ENCODE assay signal across 9 cellular contexts in the genomic region with DNA sequence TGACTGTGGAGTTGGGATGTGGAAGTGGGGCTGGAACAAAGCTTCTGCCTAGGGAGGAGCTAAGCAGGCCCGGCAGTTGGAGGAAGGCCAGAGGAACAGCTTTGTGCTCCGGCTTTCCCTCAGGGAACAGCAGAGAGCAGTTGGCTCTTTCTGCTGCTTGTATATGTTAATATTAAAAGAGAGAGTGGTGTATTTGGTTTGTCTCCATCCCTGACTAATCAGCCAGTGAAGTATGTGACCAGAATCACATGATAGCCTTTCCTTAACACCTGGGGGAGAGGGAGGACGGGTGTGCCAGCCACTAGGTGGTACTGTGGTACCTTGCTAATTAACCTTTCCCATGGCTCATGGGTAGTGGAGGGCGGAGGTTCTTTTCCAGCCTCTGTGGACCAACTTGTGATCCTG. TPM values are rescaled to one million over a fixed set of nuclear protein-coding genes. Genes with fewer than 3 reads are reported as not detected.
A peak's percentile ranks its signal among the peaks of the same experiment; 100 is the strongest.
DNase-seq lines count a peak whose midpoint lies in the region; ATAC-seq, FAIRE-seq and TF ChIP-seq lines count a peak whose summit lies in the region.
"Had no signal": no experiment of that assay in that cellular context is flagged by ENCODE, and none has a peak within 500 bp of the region (broad histone marks: within the 10 kb centered on the region; RNA-seq: fewer than 3 reads in every experiment).

No MANE protein-coding gene starts in this region.

- H3K27ac ChIP-seq in heart left ventricle (peak overlapping the region in 1 of 12 donors; percentile 12), spleen (peak overlapping the region in 1 of 8 donors; percentile 21)

- H3K4me1 ChIP-seq in heart left ventricle (peaks cover 0 to 15% (median 3%) of the 10 kb centered on the region in 12 donors), spleen (peaks cover 0 to 15% (median 12%) of the 10 kb centered on the region in 6 donors)

- peaks cover 35% of the 10 kb centered on the region for H3K36me3 Mint-ChIP-seq in activated T-helper 1 cell treated with anti-CD3 and anti-CD28 coated beads, Interleukin-12 subunit alpha, Interleukin-12 subunit beta, Interleukin-2, Interleukin-4 antibody, amounts not matched to agents 30 ng/mL and 10 ng/mL and 1 ng/mL, durations not matched to agents 14 hours and 24 hours and 36 hours (ENCODE audit: low read depth)

- intact Hi-C loops in heart left ventricle (cut with DNase I) (loop anchor here in 4 of 10 donors (5.0 to 10.0 kb wide), 4 partner anchors 92 to 370 kb away; a partner anchor contains a TSS), spleen (cut with DNase I; ENCODE audit: low total_unique reads) (no loop called here)
- intact Hi-C loops in activated T-helper 1 cell treated with anti-CD3 and anti-CD28 coated beads, Interleukin-12 subunit alpha, Interleukin-12 subunit beta, Interleukin-2, Interleukin-4 antibody, amounts not matched to agents 30 ng/mL and 10 ng/mL and 1 ng/mL, durations not matched to agents 14 hours and 24 hours and 36 hours (cut with micrococcal nuclease): loop anchor here (2.0 kb wide), 1 partner anchor 104 kb away; a partner anchor contains a TSS

- H3K36me3 ChIP-seq in heart left ventricle: peaks cover 0 to 69% (median 66%) of the 10 kb centered on the region in 9 donors
- peaks cover 8 to 70% (median 63%) of the 10 kb centered on the region in 6 donors for H3K36me3 ChIP-seq in spleen

- TF ChIP-seq CTCF in heart left ventricle (IDR thresholded peaks at IDR 0.05) (peak in 11 of 12 donors; percentile 11 to 56 (median 40)), spleen (IDR thresholded peaks at IDR 0.05 in 8 of 11, conservative IDR thresholded peaks at IDR 0.05 in 3 of 11) (peak in 8 of 11 experiments; percentile 20 to 60 (median 45))

- no peaks in the 10 kb centered on the region for H3K27me3 Mint-ChIP-seq in activated T-helper 1 cell treated with anti-CD3 and anti-CD28 coated beads, Interleukin-12 subunit alpha, Interleukin-12 subunit beta, Interleukin-2, Interleukin-4 antibody, amounts not matched to agents 30 ng/mL and 10 ng/mL and 1 ng/mL, durations not matched to agents 14 hours and 24 hours and 36 hours (ENCODE audit: insufficient read depth)

- no peaks in the 10 kb centered on the region for H3K4me1 Mint-ChIP-seq in activated T-helper 1 cell treated with anti-CD3 and anti-CD28 coated beads, Interleukin-12 subunit alpha, Interleukin-12 subunit beta, Interleukin-2, Interleukin-4 antibody, amounts not matched to agents 30 ng/mL and 10 ng/mL and 1 ng/mL, durations not matched to agents 14 hours and 24 hours and 36 hours (ENCODE audit: low read depth)

- TF ChIP-seq POLR2A in GM12892 (IDR thresholded peaks at IDR 0.05; ENCODE audit: low read depth, low read length) (no peak), heart left ventricle (IDR thresholded peaks at IDR 0.05) (no peak), spleen (IDR thresholded peaks at IDR 0.05) (no peak)

- H3K27me3 ChIP-seq in heart left ventricle (no peaks in the 10 kb centered on the region), spleen (replicated peaks in 1 of 7) (no peaks in the 10 kb centered on the region)

- H3K27ac Mint-ChIP-seq in activated T-helper 1 cell treated with anti-CD3 and anti-CD28 coated beads, Interleukin-12 subunit alpha, Interleukin-12 subunit beta, Interleukin-2, Interleukin-4 antibody, amounts not matched to agents 30 ng/mL and 10 ng/mL and 1 ng/mL, durations not matched to agents 14 hours and 24 hours and 36 hours: no peak overlapping the region

- no peaks in the 10 kb centered on the region for H3K9me3 ChIP-seq in heart left ventricle
- H3K9me3 ChIP-seq in spleen: no peaks in the 10 kb centered on the region

- no peak overlapping the region for H3K4me3 ChIP-seq in heart left ventricle
- H3K4me3 ChIP-seq in spleen: no peak overlapping the region

- FAIRE-seq in GM12892 (lab: Jason Lieb, UNC): peak; percentile 65
- FAIRE-seq: endometrium had no signal

- WGBS in heart left ventricle, 4 donors: 25 to 29% (median 29%) methylated on average over 4 of the region's 4 CpGs
- WGBS in spleen, 5 donors: 43 to 61% (median 58%) methylated on average over 4 of the region's 4 CpGs

- H3K4me3 Mint-ChIP-seq in activated T-helper 1 cell treated with anti-CD3 and anti-CD28 coated beads, Interleukin-12 subunit alpha, Interleukin-12 subunit beta, Interleukin-2, Interleukin-4 antibody, amounts not matched to agents 30 ng/mL and 10 ng/mL and 1 ng/mL, durations not matched to agents 14 hours and 24 hours and 36 hours: no peak overlapping the region

- no peaks in the 10 kb centered on the region for H3K9me3 Mint-ChIP-seq in activated T-helper 1 cell treated with anti-CD3 and anti-CD28 coated beads, Interleukin-12 subunit alpha, Interleukin-12 subunit beta, Interleukin-2, Interleukin-4 antibody, amounts not matched to agents 30 ng/mL and 10 ng/mL and 1 ng/mL, durations not matched to agents 14 hours and 24 hours and 36 hours

- ATAC-seq in heart left ventricle (peak; percentile 61 to 76 (median 64)), HG02884 (IDR thresholded peaks at IDR 0.05; ENCODE audit: unreplicated experiment) (no peak)

- DNase-seq in AG08395 (ENCODE audit: low spot score) (peak; percentile 47), GM12892 (ENCODE audit: insufficient read length) (no peak), NCI-H510A (lab: John Stamatoyannopoulos, UW) (peak; percentile 38), heart left ventricle (peak in 1 of 5 donors; percentile 48), spleen (peak; percentile 68)
- DNase-seq in activated effector memory CD4-positive, alpha-beta T cell treated with anti-CD3 and anti-CD28 coated beads, Interleukin-2, amount 50 U/mL, for 16 hours: peak; percentile 71
- no peak for DNase-seq in activated T-helper 1 cell treated with anti-CD3 and anti-CD28 coated beads, Interleukin-12 subunit alpha, Interleukin-12 subunit beta, Interleukin-2, Interleukin-4 antibody, amounts not matched to agents 30 ng/mL and 10 ng/mL and 1 ng/mL, durations not matched to agents 14 hours and 24 hours and 36 hours (ENCODE audit: low spot score)

RNA-seq across cellular contexts. Expression of a gene that starts 10.0 kb away (rescaled TPM):
- 33.8 TPM for polyA plus RNA-seq in GM12892 (2012; ENCODE audit: missing spikeins)
- 10 to 100 TPM; 24.5 to 39.0 (median 30.9) TPM for total RNA-seq in heart left ventricle
- 10 to 100 TPM; 28.5 to 58.2 TPM for polyA plus RNA-seq in heart left ventricle
- 10 to 100 TPM; 40.4 to 50.7 (median 46.3) TPM for total RNA-seq in spleen
- polyA plus RNA-seq in spleen: 10 to 100 TPM; 40.4 to 55.7 (median 52.8) TPM
- total RNA-seq in activated T-helper 1 cell treated with anti-CD3 and anti-CD28 coated beads, Interleukin-12 subunit alpha, Interleukin-12 subunit beta, Interleukin-2, Interleukin-4 antibody, amounts not matched to agents 30 ng/mL and 10 ng/mL and 1 ng/mL, durations not matched to agents 14 hours and 24 hours and 36 hours: 75.6 and 75.9 TPM in 2 replicates

RNA-seq across cellular contexts. Expression of a gene that starts 10.1 kb away (rescaled TPM):
- polyA plus RNA-seq in GM12892 (2012; ENCODE audit: missing spikeins): 14.3 TPM
- total RNA-seq in heart left ventricle: 10 to 100 TPM; 53.4 to 94.2 (median 70.9) TPM
- polyA plus RNA-seq in heart left ventricle: 10 to 100 TPM; 36.3 to 59.8 TPM
- total RNA-seq in spleen: 10 to 100 TPM; 40.3 to 67.3 (median 54.2) TPM
- polyA plus RNA-seq in spleen: 10 to 100 TPM; 12.3 to 28.2 (median 15.8) TPM
- total RNA-seq in activated T-helper 1 cell treated with anti-CD3 and anti-CD28 coated beads, Interleukin-12 subunit alpha, Interleukin-12 subunit beta, Interleukin-2, Interleukin-4 antibody, amounts not matched to agents 30 ng/mL and 10 ng/mL and 1 ng/mL, durations not matched to agents 14 hours and 24 hours and 36 hours: 59.4 and 61.5 TPM in 2 replicates

RNA-seq across cellular contexts. Expression of a gene that starts 29.5 kb away (rescaled TPM):
- polyA plus RNA-seq in GM12892 (2012; ENCODE audit: missing spikeins): 157 TPM
- 100 to 1,000 TPM; 225 to 400 (median 337) TPM for total RNA-seq in heart left ventricle
- polyA plus RNA-seq in heart left ventricle: 100 to 1,000 TPM; 291 to 431 TPM
- 100 to 1,000 TPM; 192 to 254 (median 204) TPM for total RNA-seq in spleen
- polyA plus RNA-seq in spleen: 100 to 1,000 TPM in 2 of 3 donors, 10 to 100 TPM in 1; 98.7 to 155 (median 137) TPM
- 235 and 238 TPM in 2 replicates for total RNA-seq in activated T-helper 1 cell treated with anti-CD3 and anti-CD28 coated beads, Interleukin-12 subunit alpha, Interleukin-12 subunit beta, Interleukin-2, Interleukin-4 antibody, amounts not matched to agents 30 ng/mL and 10 ng/mL and 1 ng/mL, durations not matched to agents 14 hours and 24 hours and 36 hours

RNA-seq across cellular contexts. Expression of a gene that starts 40.9 kb away (rescaled TPM):
- 30.3 TPM for polyA plus RNA-seq in GM12892 (2012; ENCODE audit: missing spikeins)
- 10 to 100 TPM; 58.2 to 81.9 (median 69.2) TPM for total RNA-seq in heart left ventricle
- polyA plus RNA-seq in heart left ventricle: 10 to 100 TPM; 63.4 to 80.5 TPM
- 10 to 100 TPM; 46.4 to 90.7 (median 69.8) TPM for total RNA-seq in spleen
- 10 to 100 TPM; 35.3 to 67.3 (median 61.2) TPM for polyA plus RNA-seq in spleen
- 75.2 and 76.4 TPM in 2 replicates for total RNA-seq in activated T-helper 1 cell treated with anti-CD3 and anti-CD28 coated beads, Interleukin-12 subunit alpha, Interleukin-12 subunit beta, Interleukin-2, Interleukin-4 antibody, amounts not matched to agents 30 ng/mL and 10 ng/mL and 1 ng/mL, durations not matched to agents 14 hours and 24 hours and 36 hours

RNA-seq across cellular contexts. Expression of a gene that starts 48.3 kb away (rescaled TPM):
- polyA plus RNA-seq in GM12892 (2012; ENCODE audit: missing spikeins): not detected
- total RNA-seq in heart left ventricle: not detected
- not detected for polyA plus RNA-seq in heart left ventricle
- not detected for total RNA-seq in spleen
- not detected for polyA plus RNA-seq in spleen
- total RNA-seq in activated T-helper 1 cell treated with anti-CD3 and anti-CD28 coated beads, Interleukin-12 subunit alpha, Interleukin-12 subunit beta, Interleukin-2, Interleukin-4 antibody, amounts not matched to agents 30 ng/mL and 10 ng/mL and 1 ng/mL, durations not matched to agents 14 hours and 24 hours and 36 hours: not detected in 2 replicates

Comparison
In these comparisons a context has a peak if more than half of its experiments do, and no peak if none do; other contexts are left out.
1. DNase-seq: peak in AG08395 (single experiment), NCI-H510A (single experiment), activated effector memory CD4-positive, alpha-beta T cell treated with anti-CD3 and anti-CD28 coated beads, Interleukin-2, amount 50 U/mL, for 16 hours (single experiment) and spleen (single experiment); none in GM12892 (single experiment) and activated T-helper 1 cell treated with anti-CD3 and anti-CD28 coated beads, Interleukin-12 subunit alpha, Interleukin-12 subunit beta, Interleukin-2, Interleukin-4 antibody, amounts not matched to agents 30 ng/mL and 10 ng/mL and 1 ng/mL, durations not matched to agents 14 hours and 24 hours and 36 hours (single experiment).